Comparison of ENCODE assay signal across 8 cellular contexts in the genomic region with DNA sequence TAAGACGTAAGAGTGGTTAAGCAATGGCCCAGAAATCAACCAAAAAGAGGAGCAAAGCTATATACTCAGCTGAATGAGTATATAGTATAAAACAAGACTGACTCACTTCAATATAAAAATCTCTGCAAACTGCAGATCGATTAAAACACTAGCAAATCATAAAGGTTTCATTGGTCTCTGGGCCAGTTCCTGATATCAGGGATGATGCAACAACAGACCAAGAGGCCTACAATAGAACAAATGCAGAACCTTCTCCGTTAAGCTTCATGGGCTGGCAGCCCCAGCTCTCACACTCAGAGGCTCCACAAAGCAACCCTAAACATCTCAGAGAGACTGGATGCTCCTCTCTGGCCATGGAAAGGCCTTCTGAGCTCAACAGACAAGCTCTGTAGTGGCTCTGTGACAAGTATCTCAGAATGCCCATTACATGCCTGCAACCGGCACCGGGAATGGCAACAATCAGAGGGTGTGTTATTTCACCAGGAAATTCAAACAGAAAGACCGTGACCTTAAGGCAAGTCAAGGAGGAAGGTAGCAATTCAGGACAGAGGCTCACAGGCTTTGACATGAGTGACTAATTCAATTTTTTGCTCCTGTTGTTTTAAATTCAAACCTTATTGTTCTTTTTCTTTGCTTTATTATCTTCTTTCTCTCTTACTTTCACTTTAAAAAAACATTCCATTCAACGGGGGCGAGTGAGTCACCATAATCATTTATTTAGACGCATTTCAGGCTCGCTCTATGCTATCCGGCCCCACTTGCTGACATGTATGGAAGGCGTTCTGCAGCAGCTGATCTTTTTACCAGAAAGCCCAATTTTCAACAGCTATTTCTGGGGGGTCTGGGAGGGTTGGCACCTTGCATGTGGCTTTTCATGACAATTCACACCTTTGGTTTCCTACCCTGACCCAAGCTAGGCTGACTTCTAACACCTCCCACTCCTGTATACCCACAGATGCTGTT. TPM values are rescaled to one million over a fixed set of nuclear protein-coding genes. Genes with fewer than 3 reads are reported as not detected.
DNase-seq lines count a peak whose midpoint lies in the region; ATAC-seq, FAIRE-seq and TF ChIP-seq lines count a peak whose summit lies in the region.

No MANE protein-coding gene starts in this region.

- no peaks in the 10 kb centered on the region for H3K9me2 ChIP-seq in HCT116 (ENCODE audit: insufficient read depth)

- RAD21 ChIA-PET in HCT116 (lab: Charles Lee; ENCODE audit: low non-redundant PET in 1 of 2, low total read pairs in 2 of 2, uncharacterized antibody in 2 of 2, unreplicated experiment in 2 of 2) = no interaction called here

- H3K9ac ChIP-seq in HCT116 (ENCODE audit: low read length) (no peak overlapping the region), smooth muscle cell (ENCODE audit: low read depth) (no peak overlapping the region)

- peaks cover 7% of the 10 kb centered on the region for H3F3A ChIP-seq in smooth muscle cell (ENCODE audit: low read depth)

- ATAC-seq in HCT116 (no peak), right cardiac atrium (peak; percentile 28 to 54)

- POLR2A ChIA-PET in HCT116 (lab: Charles Lee) = no interaction called here

- no peaks in the 10 kb centered on the region for H3K79me2 ChIP-seq in HCT116 (ENCODE audit: insufficient read depth, low read length)
- no peaks in the 10 kb centered on the region for H3K79me2 ChIP-seq in smooth muscle cell (ENCODE audit: low read depth)

- TF ChIP-seq CTCF in HCT116 (IDR thresholded peaks at IDR 0.05 in 2 of 3, conservative IDR thresholded peaks at IDR 0.05 in 1 of 3; ENCODE audit: borderline replicate concordance in 1 of 3, insufficient read depth in 1 of 3, low read depth in 2 of 3, low read length in 2 of 3) = no peak
- no peak for TF ChIP-seq CTCF in adrenal gland (IDR thresholded peaks at IDR 0.05)
- TF ChIP-seq CTCF in smooth muscle cell (IDR thresholded peaks at IDR 0.05; ENCODE audit: borderline replicate concordance, insufficient read depth, poor library complexity, severe bottlenecking) = no peak

- DNase-seq in HCT116 (ENCODE audit: low read depth, low spot score) = no peak
- peak in 2 of 7 donors; percentile 61 to 65 for DNase-seq in adrenal gland
- DNase-seq in right cardiac atrium = no peak
- no peak for DNase-seq in smooth muscle cell (lab: John Stamatoyannopoulos, UW; ENCODE audit: unreplicated experiment)
- DNase-seq in COLO668 (lab: John Stamatoyannopoulos, UW; ENCODE audit: unreplicated experiment) = no peak
- no peak for DNase-seq in NCI-H345 treated with DMSO at 0.1 percent for 48 hours (lab: John Stamatoyannopoulos, UW; ENCODE audit: unreplicated experiment)
- DNase-seq in GM12892 (ENCODE audit: insufficient read length) = no peak
- no peak for DNase-seq in ureter (ENCODE audit: low spot score)

- H2AFZ ChIP-seq in HCT116 (ENCODE audit: low read depth, low read length, poor library complexity, severe bottlenecking) (no peak overlapping the region), smooth muscle cell (ENCODE audit: low read depth) (peak overlapping the region; percentile 49)

- H4K20me1 ChIP-seq in HCT116 (ENCODE audit: insufficient read depth) = no peaks in the 10 kb centered on the region
- no peaks in the 10 kb centered on the region for H4K20me1 ChIP-seq in smooth muscle cell (ENCODE audit: low read depth)

- TF ChIP-seq POLR2A in HCT116 (IDR thresholded peaks at IDR 0.05; ENCODE audit: borderline replicate concordance, extremely low read depth, insufficient read depth, insufficient read length) (no peak), adrenal gland (IDR thresholded peaks at IDR 0.05) (no peak), GM12892 (IDR thresholded peaks at IDR 0.05; ENCODE audit: low read depth, low read length) (no peak)

- TF ChIP-seq RAD21 in HCT116 (IDR thresholded peaks at IDR 0.05; ENCODE audit: low read depth) = no peak

- H3K27me3 ChIP-seq in HCT116 (ENCODE audit: insufficient read depth, low read length) = peaks cover 7% of the 10 kb centered on the region
- H3K27me3 ChIP-seq in adrenal gland = no peaks in the 10 kb centered on the region
- H3K27me3 ChIP-seq in right cardiac atrium (ENCODE audit: control insufficient read depth, insufficient read depth) = no peaks in the 10 kb centered on the region
- no peaks in the 10 kb centered on the region for H3K27me3 ChIP-seq in smooth muscle cell (ENCODE audit: low read depth)

- H3K4me2 ChIP-seq in HCT116 (ENCODE audit: low read length) = peak overlapping the region; percentile 11; the same call in 1 of the 2 replicates
- H3K4me2 ChIP-seq in smooth muscle cell = peak overlapping the region; percentile 81

- H3K4me3 ChIP-seq in HCT116 (replicated peaks in 1 of 2; ENCODE audit: low read depth in 1 of 2, low read length in 2 of 2) (no peak overlapping the region), adrenal gland (peak overlapping the region in 1 of 4 donors; percentile 43), right cardiac atrium (ENCODE audit: low read length) (peak overlapping the region; percentile 21), smooth muscle cell (peak overlapping the region; percentile 29)

- no peaks in the 10 kb centered on the region for H3K9me3 ChIP-seq in HCT116 (ENCODE audit: control insufficient read depth in 1 of 2, insufficient read depth in 1 of 2, low read depth in 1 of 2, low read length in 2 of 2)
- no peaks in the 10 kb centered on the region for H3K9me3 ChIP-seq in adrenal gland (replicated peaks in 1 of 3)
- H3K9me3 ChIP-seq in right cardiac atrium (ENCODE audit: control insufficient read depth, low read length) = no peaks in the 10 kb centered on the region
- H3K9me3 ChIP-seq in smooth muscle cell (replicated peaks; ENCODE audit: low read depth) = no peaks in the 10 kb centered on the region

- 14 to 19% (median 17%) methylated on average over 12 of the region's 12 CpGs for WGBS in adrenal gland, 4 donors
- 34% methylated on average over 12 of the region's 12 CpGs for WGBS in right cardiac atrium
- WGBS in smooth muscle cell (ENCODE audit: low lambda C conversion rate) = 43% methylated on average over 12 of the region's 12 CpGs

- no TSS peak for BruUV-seq in HCT116 (replicated peaks; lab: Mats Ljungman, UMichigan)

- intact Hi-C loops in HCT116 (cut with micrococcal nuclease) (no loop called here), adrenal gland (cut with DNase I) (no loop called here), right cardiac atrium (cut with DNase I) (no loop called here)

- H3K36me3 ChIP-seq in HCT116 (ENCODE audit: control insufficient read depth in 1 of 2, insufficient read depth in 2 of 2, low read length in 2 of 2) (no peaks in the 10 kb centered on the region), adrenal gland (replicated peaks in 1 of 2) (no peaks in the 10 kb centered on the region), smooth muscle cell (ENCODE audit: low read depth) (no peaks in the 10 kb centered on the region)

- 0 out of 4 replicates have a peak, but pooled peaks cover 0 to 3% of the 10 kb centered on the region in 2 experiments for H3K4me1 ChIP-seq in HCT116 (ENCODE audit: control insufficient read depth in 1 of 2, insufficient read depth in 2 of 2, low read length in 2 of 2)
- H3K4me1 ChIP-seq in adrenal gland (replicated peaks in 1 of 2) = peaks cover 33 to 67% of the 10 kb centered on the region in 2 donors
- peaks cover 8% of the 10 kb centered on the region for H3K4me1 ChIP-seq in right cardiac atrium (ENCODE audit: control insufficient read depth, insufficient read depth, low read length)
- H3K4me1 ChIP-seq in smooth muscle cell (ENCODE audit: low read depth) = peaks cover 25% of the 10 kb centered on the region

- H3K27ac ChIP-seq in HCT116 (ENCODE audit: low read depth, low read length) (no peak overlapping the region), adrenal gland (peak overlapping the region; percentile 59 to 88 (median 85)), right cardiac atrium (ENCODE audit: low read length) (peak overlapping the region; percentile 73), smooth muscle cell (ENCODE audit: low read depth) (peak overlapping the region; percentile 45)

- FAIRE-seq in GM12892 (lab: Jason Lieb, UNC) = no peak

- CTCF ChIA-PET in HCT116 (lab: Charles Lee) = no interaction called here

TF ChIP-seq in HCT116, 20 proteins besides CTCF, POLR2A, EP300 and RAD21:
- TF ChIP-seq EZH2phosphoT487 (IDR thresholded peaks at IDR 0.05; ENCODE audit: borderline replicate concordance) (no peak), FOSL1 (IDR thresholded peaks at IDR 0.05; ENCODE audit: low read depth) (no peak), EGR1 (IDR thresholded peaks at IDR 0.05; ENCODE audit: low read depth) (no peak), CBX3 (IDR thresholded peaks at IDR 0.05; ENCODE audit: low read depth) (no peak), SRF (IDR thresholded peaks at IDR 0.05; ENCODE audit: low read depth) (no peak), POLR2AphosphoS5 (IDR thresholded peaks at IDR 0.05; ENCODE audit: low read depth, low read length) (no peak), ELF1 (IDR thresholded peaks at IDR 0.05; ENCODE audit: borderline replicate concordance, low read depth) (no peak)

RNA-seq across cellular contexts. Expression of gene CYRIA, which starts 15.1 kb away (rescaled TPM):
- total RNA-seq in HCT116 (2021; ENCODE audit: unreplicated experiment) (0.44 TPM), adrenal gland (10 to 100 TPM; 14.7 to 31.0 (median 20.1) TPM), right cardiac atrium (1 to 10 TPM; 3.1 to 5.0 (median 4.2) TPM), smooth muscle cell (5.8 and 6.3 TPM in 2 replicates), ureter (17.4 TPM)
- 0.25 and 0.42 TPM in 2 replicates for polyA plus RNA-seq in HCT116 (2012)
- polyA plus RNA-seq in adrenal gland (10 to 100 TPM in 1 of 3 donors, 1 to 10 TPM in 2; 2.4 to 12.4 (median 5.7) TPM), right cardiac atrium (1.2 TPM), smooth muscle cell (1.7 and 4.1 TPM in 2 replicates)
- polyA plus RNA-seq in GM12892 (2012; ENCODE audit: missing spikeins) = 0.93 TPM

Comparison
In these comparisons a context has a peak if more than half of its experiments do, and no peak if none do; other contexts are left out.
1. H3K4me3 ChIP-seq: peak in right cardiac atrium (single experiment) and smooth muscle cell (single experiment); none in HCT116 (0 of 2).